In genomic region chr7:999921-1000593, GRCh38 we compare ENCODE assay signal across 1 cellular context.
TF ChIP-seq lines count a peak whose summit lies in the region.

No MANE protein-coding gene starts in this region.

TF ChIP-seq in IMR-90, 13 proteins besides CTCF, POLR2A, EP300 and RAD21 (continued from another document):
- TF ChIP-seq, protein P1, sequence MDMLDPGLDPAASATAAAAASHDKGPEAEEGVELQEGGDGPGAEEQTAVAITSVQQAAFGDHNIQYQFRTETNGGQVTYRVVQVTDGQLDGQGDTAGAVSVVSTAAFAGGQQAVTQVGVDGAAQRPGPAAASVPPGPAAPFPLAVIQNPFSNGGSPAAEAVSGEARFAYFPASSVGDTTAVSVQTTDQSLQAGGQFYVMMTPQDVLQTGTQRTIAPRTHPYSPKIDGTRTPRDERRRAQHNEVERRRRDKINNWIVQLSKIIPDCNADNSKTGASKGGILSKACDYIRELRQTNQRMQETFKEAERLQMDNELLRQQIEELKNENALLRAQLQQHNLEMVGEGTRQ (IDR thresholded peaks at IDR 0.05; ENCODE audit: low read depth, low read length) = no peak
- TF ChIP-seq RCOR1 (IDR thresholded peaks at IDR 0.05; ENCODE audit: insufficient replicate concordance, low read length) = no peak
- no peak for TF ChIP-seq RFX5 (IDR thresholded peaks at IDR 0.05; ENCODE audit: low read depth, low read length)
- no peak for TF ChIP-seq MAFK (IDR thresholded peaks at IDR 0.05; ENCODE audit: low read depth, low read length)
- no peak for TF ChIP-seq FOS (IDR thresholded peaks at IDR 0.05; ENCODE audit: low read depth, low read length)
- no peak for TF ChIP-seq SMC3 (IDR thresholded peaks at IDR 0.05; ENCODE audit: low read depth, low read length)
- TF ChIP-seq NFE2L2 (IDR thresholded peaks at IDR 0.05; ENCODE audit: low read depth, low read length) = no peak
- TF ChIP-seq CHD1 (IDR thresholded peaks at IDR 0.05; ENCODE audit: low read depth, low read length) = no peak
